ENCODE assay signal across 12 cellular contexts in genomic region chr19:42553292-42554045, GRCh38. TPM values are rescaled to one million over a fixed set of nuclear protein-coding genes. Genes with fewer than 3 reads are reported as not detected.
A peak's percentile ranks its signal among the peaks of the same experiment; 100 is the strongest.
DNase-seq lines count a peak whose midpoint lies in the region; ATAC-seq, FAIRE-seq and TF ChIP-seq lines count a peak whose summit lies in the region.
"Had no signal": no experiment of that assay in that cellular context is flagged by ENCODE, and none has a peak within 500 bp of the region (broad histone marks: within the 10 kb centered on the region; RNA-seq: fewer than 3 reads in every experiment).

No MANE protein-coding gene starts in this region.

- H3K4me1 ChIP-seq in IMR-90 (ENCODE audit: control insufficient read depth, insufficient read depth, low read length) (no peaks in the 10 kb centered on the region), lower lobe of right lung (peaks cover 7% of the 10 kb centered on the region)

- no peak for TF ChIP-seq POLR2A in IMR-90 (IDR thresholded peaks at IDR 0.05; ENCODE audit: low read depth, low read length)
- TF ChIP-seq POLR2A in GM12891 (IDR thresholded peaks at IDR 0.05; ENCODE audit: low read depth, low read length) = no peak

- 44% methylated on average over 1 of the region's 8 CpGs; no CpG with 5 or more reads in 1 of the 2 experiments for WGBS in IMR-90 (ENCODE audit: extremely low coverage in 2 of 2, insufficient read length in 1 of 2), 2 experiments

- H3K56ac ChIP-seq in IMR-90 (ENCODE audit: extremely low read depth, insufficient read depth, low read length) = no peak overlapping the region

- H3K36me3 Mint-ChIP-seq in glutamatergic neuron (ENCODE audit: unreplicated experiment) (peaks cover 28% of the 10 kb centered on the region), endothelial cell (ENCODE audit: low read depth, unreplicated experiment) (peaks cover 14% of the 10 kb centered on the region)
- H3K36me3 Mint-ChIP-seq: brain had no signal

- H3K9me3 ChIP-seq in IMR-90 (ENCODE audit: control insufficient read depth, insufficient read depth, low read length) = peaks cover 10% of the 10 kb centered on the region
- H3K9me3 ChIP-seq in lower lobe of right lung = no peaks in the 10 kb centered on the region

- H3K4me2 ChIP-seq in IMR-90 (ENCODE audit: low read depth, low read length) = no peak overlapping the region
- H3K4me2 ChIP-seq: KMS-11, PC-9 had no signal

- H3K4me3 Mint-ChIP-seq in glutamatergic neuron (ENCODE audit: unreplicated experiment) = no peak overlapping the region
- H3K4me3 Mint-ChIP-seq in endothelial cell (ENCODE audit: unreplicated experiment) = no peak overlapping the region
- H3K4me3 Mint-ChIP-seq: brain had no signal

- no peak overlapping the region for H3K23ac ChIP-seq in IMR-90 (ENCODE audit: low read depth, low read length)

- intact Hi-C loops in IMR-90 (cut with micrococcal nuclease) (no loop called here), lower lobe of right lung (cut with DNase I) (no loop called here)

- no peak overlapping the region for H4K91ac ChIP-seq in IMR-90 (ENCODE audit: insufficient read depth, low read depth, low read length)

- TF ChIP-seq CTCF in IMR-90 (conservative IDR thresholded peaks at IDR 0.05; ENCODE audit: low read depth, low read length) = no peak
- no peak for TF ChIP-seq CTCF in lower lobe of right lung (IDR thresholded peaks at IDR 0.05)
- TF ChIP-seq CTCF in glutamatergic neuron (IDR thresholded peaks at IDR 0.05; ENCODE audit: partially characterized antibody, unreplicated experiment) = no peak
- no peak for TF ChIP-seq CTCF in endothelial cell (IDR thresholded peaks at IDR 0.05; ENCODE audit: unreplicated experiment)

- H3K27ac Mint-ChIP-seq in glutamatergic neuron (ENCODE audit: unreplicated experiment) (no peak overlapping the region), endothelial cell (ENCODE audit: unreplicated experiment) (no peak overlapping the region)
- H3K27ac Mint-ChIP-seq: brain had no signal

- H3K18ac ChIP-seq in IMR-90 (ENCODE audit: low read depth, low read length) = no peak overlapping the region

- DNase-seq in AG20443 (ENCODE audit: low spot score) (peak; percentile 84), IMR-90 (peak; percentile 67), dedifferentiated amniotic fluid mesenchymal stem cell (ENCODE audit: extremely low spot score) (peak; percentile 16), lower lobe of right lung (no peak), glutamatergic neuron (no peak), epidermal melanocyte (ENCODE audit: insufficient read length, low spot score) (no peak), endothelial cell (ENCODE audit: low spot score) (no peak), GM12891 (ENCODE audit: insufficient read length, low spot score) (no peak)
- DNase-seq: activated CD4-positive, alpha-beta T cell treated with anti-CD3 and anti-CD28 coated beads, Interleukin-2, amount 50 U/mL, for 1 hour had no signal

- H4K8ac ChIP-seq in IMR-90 (ENCODE audit: low read depth in 2 of 2, low read length in 2 of 2) = no peak overlapping the region

- H3K9me1 ChIP-seq in IMR-90 (ENCODE audit: insufficient read depth, low read length) = no peaks in the 10 kb centered on the region

- H3K4me3 ChIP-seq in IMR-90 (ENCODE audit: insufficient read depth, low read depth, low read length) (no peak overlapping the region), lower lobe of right lung (no peak overlapping the region)
- H3K4me3 ChIP-seq: PC-9 had no signal

- no peak overlapping the region for H2BK15ac ChIP-seq in IMR-90 (ENCODE audit: low read depth, low read length)

- no peak overlapping the region for H3K4ac ChIP-seq in IMR-90 (ENCODE audit: low read depth, low read length)

- no peaks in the 10 kb centered on the region; the same call in 1 of the 2 replicates for H4K20me1 ChIP-seq in IMR-90 (ENCODE audit: insufficient read depth, low read length)

- H3K27me3 Mint-ChIP-seq in glutamatergic neuron (ENCODE audit: unreplicated experiment) (peaks cover 3% of the 10 kb centered on the region), endothelial cell (ENCODE audit: unreplicated experiment) (peaks cover 14% of the 10 kb centered on the region)
- H3K27me3 Mint-ChIP-seq: brain had no signal

- H3K4me1 Mint-ChIP-seq in glutamatergic neuron (ENCODE audit: low read depth, unreplicated experiment) = no peaks in the 10 kb centered on the region
- H3K4me1 Mint-ChIP-seq in endothelial cell (ENCODE audit: unreplicated experiment) = peaks cover 3% of the 10 kb centered on the region

- dilution Hi-C loops in IMR-90 (cut with HindIII; ENCODE audit: low sequenced_read_pairs, unreplicated experiment) = no loop called here

- BruUV-seq in IMR-90 (replicated peaks; lab: Mats Ljungman, UMichigan) = no TSS peak

- in situ Hi-C loops in IMR-90 (cut with MboI; ENCODE audit: low sequenced_read_pairs) = no loop called here

- H3K79me1 ChIP-seq in IMR-90 (ENCODE audit: low read depth in 1 of 2, low read length in 2 of 2) = no peaks in the 10 kb centered on the region

- H3K27me3 ChIP-seq in IMR-90 (ENCODE audit: control insufficient read depth, insufficient read depth, low read length) (peaks cover 38% of the 10 kb centered on the region), lower lobe of right lung (ENCODE audit: low read depth) (peaks cover 6% of the 10 kb centered on the region)

- H4K5ac ChIP-seq in IMR-90 (ENCODE audit: low read depth, low read length) = no peak overlapping the region

- no peak overlapping the region for H3K14ac ChIP-seq in IMR-90 (replicated peaks; ENCODE audit: low read depth, low read length)

- H2AK5ac ChIP-seq in IMR-90 (ENCODE audit: low read depth, low read length) = no peak overlapping the region

- no peak overlapping the region for H2BK20ac ChIP-seq in IMR-90 (ENCODE audit: low read depth, low read length)

- no peak overlapping the region for H2AK9ac ChIP-seq in IMR-90 (replicated peaks; ENCODE audit: low read depth, low read length, poor library complexity)

- CTCF ChIA-PET in IMR-90 (lab: Yijun Ruan, JAX) = no interaction called here

- H2BK5ac ChIP-seq in IMR-90 (ENCODE audit: low read depth, low read length, poor library complexity, severe bottlenecking) = no peak overlapping the region

- H3K27ac ChIP-seq in IMR-90 (ENCODE audit: insufficient read depth, low read length) (no peak overlapping the region), lower lobe of right lung (no peak overlapping the region)
- H3K27ac ChIP-seq: KMS-11, PC-9 had no signal

- peak; percentile 86 for ATAC-seq in IMR-90 (ENCODE audit: low read depth)
- ATAC-seq in lower lobe of right lung = peak; percentile 70 to 79

- no peak for FAIRE-seq in GM12891 (lab: Jason Lieb, UNC)

- H2BK120ac ChIP-seq in IMR-90 (ENCODE audit: low read depth, low read length) = no peak overlapping the region

- POLR2A ChIA-PET in IMR-90 (lab: Charles Lee; ENCODE audit: unreplicated experiment) = no interaction called here

- H3K9ac ChIP-seq in IMR-90 (ENCODE audit: low read depth, low read length) = no peak overlapping the region
- H3K9ac ChIP-seq: KMS-11 had no signal

- TF ChIP-seq RAD21 in IMR-90 (IDR thresholded peaks at IDR 0.05; ENCODE audit: low read length) = no peak

- H3K9me3 Mint-ChIP-seq in glutamatergic neuron (ENCODE audit: unreplicated experiment) = peaks cover 19% of the 10 kb centered on the region
- H3K9me3 Mint-ChIP-seq in endothelial cell (ENCODE audit: unreplicated experiment) = peaks cover 8% of the 10 kb centered on the region

- H2AFZ ChIP-seq in IMR-90 (replicated peaks; ENCODE audit: low read length, poor library complexity) = no peak overlapping the region
- H2AFZ ChIP-seq: PC-9 had no signal

- no peaks in the 10 kb centered on the region for H3K36me3 ChIP-seq in IMR-90 (ENCODE audit: control insufficient read depth, insufficient read depth, low read length)
- H3K36me3 ChIP-seq in lower lobe of right lung = no peaks in the 10 kb centered on the region

TF ChIP-seq in IMR-90, 13 proteins besides CTCF, POLR2A, EP300 and RAD21 (continues in another document):
- TF ChIP-seq RFX5 (IDR thresholded peaks at IDR 0.05; ENCODE audit: low read depth, low read length) = no peak
- no peak for TF ChIP-seq ELK1 (IDR thresholded peaks at IDR 0.05; ENCODE audit: borderline replicate concordance, low read depth, low read length)
- TF ChIP-seq NFE2L2 (IDR thresholded peaks at IDR 0.05; ENCODE audit: low read depth, low read length) = no peak

TF ChIP-seq in GM12891, 5 proteins besides CTCF, POLR2A, EP300 and RAD21:
- TF ChIP-seq POLR2AphosphoS5 (IDR thresholded peaks at IDR 0.05; ENCODE audit: low read depth, low read length) = no peak
- TF ChIP-seq PAX5 (IDR thresholded peaks at IDR 0.05; ENCODE audit: insufficient read depth, low read length, severe bottlenecking) = no peak
- no peak for TF ChIP-seq TAF1 (IDR thresholded peaks at IDR 0.05; ENCODE audit: low read depth, low read length)
- TF ChIP-seq SPI1 (IDR thresholded peaks at IDR 0.05; ENCODE audit: low read depth, low read length) = no peak
- no peak for TF ChIP-seq POU2F2 (IDR thresholded peaks at IDR 0.05; ENCODE audit: low read depth, low read length)

RNA-seq across cellular contexts. Expression of gene CEACAM1, which starts 25.2 kb away (rescaled TPM):
- total RNA-seq in IMR-90 (2012; rRNA removed) = not detected in 2 replicates
- polyA plus RNA-seq in IMR-90 (2012; rRNA removed) = not detected in 2 replicates
- not detected in 2 replicates for polyA plus RNA-seq in IMR-90 (2012; cell fraction: cytosol; rRNA removed)
- 0.03 TPM in 1 of 2 replicates, not detected in the other for polyA plus RNA-seq in IMR-90 (2012; cell fraction: nucleus; rRNA removed; ENCODE audit: low replicate concordance)
- 13.8 TPM for total RNA-seq in lower lobe of right lung
- 0.44 TPM for total RNA-seq in glutamatergic neuron (ENCODE audit: unreplicated experiment)
- total RNA-seq in endothelial cell (ENCODE audit: unreplicated experiment) = 9.3 TPM
- 6.1 TPM for polyA plus RNA-seq in GM12891 (2012; ENCODE audit: low read depth, missing spikeins)

RNA-seq across cellular contexts. Expression of gene CEACAM8, which starts 41.3 kb away (rescaled TPM):
- total RNA-seq in IMR-90 (2012; rRNA removed) (not detected in 2 replicates), lower lobe of right lung (0.53 TPM), glutamatergic neuron (ENCODE audit: unreplicated experiment) (not detected), endothelial cell (ENCODE audit: unreplicated experiment) (not detected)
- polyA plus RNA-seq in IMR-90 (2012; rRNA removed) = not detected in 2 replicates
- polyA plus RNA-seq in IMR-90 (2012; cell fraction: cytosol; rRNA removed) = not detected in 2 replicates
- not detected in 2 replicates for polyA plus RNA-seq in IMR-90 (2012; cell fraction: nucleus; rRNA removed; ENCODE audit: low replicate concordance)
- not detected for polyA plus RNA-seq in GM12891 (2012; ENCODE audit: low read depth, missing spikeins)
- total RNA-seq: PC-9 had no signal

Comparison
In these comparisons a context has a peak if more than half of its experiments do, and no peak if none do; other contexts are left out.
1. DNase-seq: peak in AG20443 (single experiment), IMR-90 (single experiment) and dedifferentiated amniotic fluid mesenchymal stem cell (single experiment); none in lower lobe of right lung (single experiment), glutamatergic neuron (single experiment), epidermal melanocyte (single experiment), endothelial cell (single experiment) and GM12891 (single experiment).